In genomic region chr11:118435893-118436624, GRCh38 we compare ENCODE assay signal across 1 cellular context.
TF ChIP-seq lines count a peak whose summit lies in the region.

Gene KMT2A, plus strand, starts transcription at chr11:118436492. Its CDS starts 21 bp downstream, at chr11:118436513.

TF ChIP-seq in K562, 482 proteins besides CTCF, POLR2A, EP300 and RAD21 (continued from another document and continues in another):
- TF ChIP-seq ZNF444 (CRISPR knock-in tag; IDR thresholded peaks at IDR 0.05) (peak; percentile 99), KLF6 (CRISPR knock-in tag; IDR thresholded peaks at IDR 0.05; ENCODE audit: borderline replicate concordance) (no peak), CREM (IDR thresholded peaks at IDR 0.05; ENCODE audit: low read depth) (peak; percentile 47), HLTF (IDR thresholded peaks at IDR 0.05) (peak; percentile 86), ZNF318 (IDR thresholded peaks at IDR 0.05; ENCODE audit: borderline replicate concordance in 1 of 2, low read depth in 1 of 2) (no peak), NEUROD1 (IDR thresholded peaks at IDR 0.05; ENCODE audit: borderline replicate concordance, low read depth, low read length, partially characterized antibody) (no peak), DPF2 (IDR thresholded peaks at IDR 0.05) (peak; percentile 41; the same call in 1 of the 2 replicates), ELF4 (CRISPR knock-in tag; IDR thresholded peaks at IDR 0.05) (no peak), RNF2 (IDR thresholded peaks at IDR 0.05) (0 out of 2 replicates have a peak, but pooled peaks have one; percentile 24), ZNF780A (CRISPR knock-in tag; IDR thresholded peaks at IDR 0.05) (no peak), PTRF (tag; IDR thresholded peaks at IDR 0.05) (no peak), CCAR2 (IDR thresholded peaks at IDR 0.05; ENCODE audit: low read depth, low read length) (no peak), CREB1 (IDR thresholded peaks at IDR 0.05) (peak; percentile 82), CREB1 (CRISPR knock-in tag; IDR thresholded peaks at IDR 0.05) (peak; percentile 87), GATAD2A (IDR thresholded peaks at IDR 0.05) (no peak), TCF3 (CRISPR knock-in tag; IDR thresholded peaks at IDR 0.05) (no peak), ETV5 (CRISPR knock-in tag; IDR thresholded peaks at IDR 0.05; ENCODE audit: low read depth) (no peak), ZNF24 (IDR thresholded peaks at IDR 0.05) (no peak), PURB (CRISPR knock-in tag; IDR thresholded peaks at IDR 0.05; ENCODE audit: low read depth) (no peak), CCNT2 (IDR thresholded peaks at IDR 0.05; ENCODE audit: borderline replicate concordance, extremely low read depth, insufficient read length, low read depth, low read length) (peak; percentile 95), ZNF655 (CRISPR knock-in tag; IDR thresholded peaks at IDR 0.05) (no peak), EHMT2 (IDR thresholded peaks at IDR 0.05) (peak; percentile 44; the same call in 1 of the 2 replicates), ZNF717 (CRISPR knock-in tag; IDR thresholded peaks at IDR 0.05) (no peak), NCOA4 (IDR thresholded peaks at IDR 0.05; ENCODE audit: partially characterized antibody) (no peak), BCOR (IDR thresholded peaks at IDR 0.05) (peak; percentile 84), ZFP30 (CRISPR knock-in tag; IDR thresholded peaks at IDR 0.05; ENCODE audit: borderline replicate concordance) (no peak), ZNF586 (CRISPR knock-in tag; conservative IDR thresholded peaks at IDR 0.05) (no peak), ZNF436 (CRISPR knock-in tag; IDR thresholded peaks at IDR 0.05) (no peak), RBFOX2 (IDR thresholded peaks at IDR 0.05; ENCODE audit: low read depth, low read length) (peak; percentile 70), SNRNP70 (optimal IDR thresholded peaks at IDR 0.05; ENCODE audit: low read depth, low read length) (no peak), NFIX (CRISPR knock-in tag; IDR thresholded peaks at IDR 0.05; ENCODE audit: low read depth) (no peak), IRF9 (tag; IDR thresholded peaks at IDR 0.05) (no peak), TSC22D4 (tag; IDR thresholded peaks at IDR 0.05) (no peak), COPS2 (conservative IDR thresholded peaks at IDR 0.05) (no peak), SMARCC2 (IDR thresholded peaks at IDR 0.05; ENCODE audit: low read depth) (peak; percentile 31; the same call in 1 of the 2 replicates), PHTF2 (CRISPR knock-in tag; IDR thresholded peaks at IDR 0.05) (no peak), PRMT5 (CRISPR knock-in tag; IDR thresholded peaks at IDR 0.05) (no peak), ATF7 (IDR thresholded peaks at IDR 0.05) (peak; percentile 73), ZNF785 (CRISPR knock-in tag; IDR thresholded peaks at IDR 0.05) (no peak), ZNF583 (CRISPR knock-in tag; IDR thresholded peaks at IDR 0.05) (no peak), DDX20 (tag; IDR thresholded peaks at IDR 0.05; ENCODE audit: low read depth) (no peak), ZBTB12 (CRISPR knock-in tag; IDR thresholded peaks at IDR 0.05) (peak; percentile 78), PPARD (CRISPR knock-in tag; IDR thresholded peaks at IDR 0.05) (no peak), THRA (IDR thresholded peaks at IDR 0.05) (no peak), MYBL2 (IDR thresholded peaks at IDR 0.05; ENCODE audit: low read depth) (no peak), MYBL2 (CRISPR knock-in tag; IDR thresholded peaks at IDR 0.05; ENCODE audit: borderline replicate concordance) (no peak), ARHGAP35 (IDR thresholded peaks at IDR 0.05; ENCODE audit: partially characterized antibody) (no peak), POLR2G (IDR thresholded peaks at IDR 0.05; ENCODE audit: low read depth, low read length) (peak; percentile 74), HMBOX1 (IDR thresholded peaks at IDR 0.05) (no peak), ZNF551 (CRISPR knock-in tag; IDR thresholded peaks at IDR 0.05) (no peak), ZBTB17 (CRISPR knock-in tag; IDR thresholded peaks at IDR 0.05) (peak; percentile 96), THRB (CRISPR knock-in tag; conservative IDR thresholded peaks at IDR 0.05) (no peak), SFPQ (IDR thresholded peaks at IDR 0.05; ENCODE audit: low read depth, low read length) (no peak), HMGXB4 (CRISPR knock-in tag; IDR thresholded peaks at IDR 0.05) (no peak)
